ENCODE assay signal across 8 cellular contexts in genomic region chr1:224615861-224616760, GRCh38. TPM values are rescaled to one million over a fixed set of nuclear protein-coding genes. Genes with fewer than 3 reads are reported as not detected.
DNase-seq lines count a peak whose midpoint lies in the region; ATAC-seq and TF ChIP-seq lines count a peak whose summit lies in the region.

Gene CNIH3 (plus strand): TSS chr1:224616317. CDS start chr1:224617175, 858 bp downstream.

- H3K9me3 Mint-ChIP-seq in T-cell, result no peaks in the 10 kb centered on the region

- peak within 1 kb of the TSS in 1 of 2 donors; percentile 6 for H3K27ac Mint-ChIP-seq in T-cell

- H3K27ac ChIP-seq in KOPT-K1 (ENCODE audit: low read depth, low read length, poor library complexity, severe bottlenecking), result peak within 1 kb of the TSS; percentile 29
- no peak within 1 kb of the TSS for H3K27ac ChIP-seq in transverse colon

- H3K9me3 ChIP-seq in KOPT-K1 (ENCODE audit: insufficient read depth, low read length, poor library complexity, severe bottlenecking) (peaks cover 14% of the 10 kb centered on the region), transverse colon (no peaks in the 10 kb centered on the region)

- TF ChIP-seq CTCF in choroid plexus epithelial cell (conservative IDR thresholded peaks at IDR 0.05; ENCODE audit: low read depth, low read length) (no peak), transverse colon (IDR thresholded peaks at IDR 0.05) (no peak)

- TF ChIP-seq POLR2A in transverse colon (IDR thresholded peaks at IDR 0.05), result no peak

- DNase-seq in DMS 273 treated with DMSO at 0.1 percent for 48 hours (lab: John Stamatoyannopoulos, UW) (peak; percentile 94), T-cell (peak in 22 of 34 experiments; percentile 8 to 43 (median 20)), choroid plexus epithelial cell (ENCODE audit: low read depth) (peak; percentile 36), middle frontal gyrus (ENCODE audit: extremely low spot score, low spot score) (peak; percentile 29), transverse colon (no peak)

- in situ Hi-C loops in transverse colon (cut with MboI; ENCODE audit: low pct_ligation_motif_present in 1 of 4, low pct_unique_long_range_greater_than_20kb in 1 of 4, low sequenced_read_pairs in 3 of 4), result no loop called here

- peak within 1 kb of the TSS; percentile 69 to 84 (median 72) for H3K4me3 Mint-ChIP-seq in T-cell

- no peak for TF ChIP-seq EP300 in transverse colon (IDR thresholded peaks at IDR 0.05; ENCODE audit: low read depth)

- peaks cover 43 to 44% of the 10 kb centered on the region in 2 donors for H3K27me3 Mint-ChIP-seq in T-cell

- peaks cover 0 to 20% (median 14%) of the 10 kb centered on the region in 4 donors for H3K4me1 ChIP-seq in transverse colon

- POLR2A ChIA-PET in T-cell (lab: Charles Lee), result interaction anchor here in 1 of 2 donors (0.7 kb wide), 1 partner anchor 35 kb away, joined by 3 read pairs; no protein-coding TSS in a partner anchor

- peaks cover 67% of the 10 kb centered on the region for H3K27me3 ChIP-seq in transverse colon

- WGBS in transverse colon (ENCODE audit: low coverage in 1 of 2), 2 donors, result 5% methylated on average over 71 of the region's 91 CpGs; no CpG with 5 or more reads in 1 of the 2 donors

- CTCF ChIA-PET in T-cell (lab: Charles Lee), result interaction anchor here in 1 of 2 donors (0.7 kb wide), 1 partner anchor 31 kb away, joined by 3 read pairs; no protein-coding TSS in a partner anchor

- no peaks in the 10 kb centered on the region for H3K36me3 Mint-ChIP-seq in T-cell

- H3K4me3 ChIP-seq in choroid plexus epithelial cell (ENCODE audit: low read depth, low read length), result peak within 1 kb of the TSS; percentile 42
- peak within 1 kb of the TSS in 3 of 4 donors; percentile 20 to 46 (median 37) for H3K4me3 ChIP-seq in transverse colon

- intact Hi-C loops in transverse colon (cut with DNase I; ENCODE audit: low total_unique reads), result no loop called here

- peaks cover 27 to 31% (median 28%) of the 10 kb centered on the region in 3 donors for H3K4me1 Mint-ChIP-seq in T-cell

- ATAC-seq in T-cell (replicated peaks in 1 of 4) (peak; percentile 49 to 71 (median 64)), HG02763 (IDR thresholded peaks at IDR 0.05; ENCODE audit: unreplicated experiment) (no peak), HG03139 (IDR thresholded peaks at IDR 0.05; ENCODE audit: unreplicated experiment) (no peak)

- H3K36me3 ChIP-seq in KOPT-K1 (ENCODE audit: insufficient read depth, low read length), result no peaks in the 10 kb centered on the region
- H3K36me3 ChIP-seq in transverse colon, result no peaks in the 10 kb centered on the region

RNA-seq across cellular contexts. Expression of gene CNIH3, which starts in this region (rescaled TPM):
- total RNA-seq in T-cell (1 to 10 TPM; 2.3 to 3.6 (median 2.4) TPM), transverse colon (1 to 10 TPM in 1 of 4 donors, under 1 TPM in 1, not detected in 2; 0.68 to 1.1 TPM)

Comparison
In these comparisons a context has a peak if more than half of its experiments do, and no peak if none do; other contexts are left out.
1. ATAC-seq: peak in T-cell (4 of 4); none in HG02763 (single experiment) and HG03139 (single experiment).